ENCODE assay signal across 9 cellular contexts in the genomic region with DNA sequence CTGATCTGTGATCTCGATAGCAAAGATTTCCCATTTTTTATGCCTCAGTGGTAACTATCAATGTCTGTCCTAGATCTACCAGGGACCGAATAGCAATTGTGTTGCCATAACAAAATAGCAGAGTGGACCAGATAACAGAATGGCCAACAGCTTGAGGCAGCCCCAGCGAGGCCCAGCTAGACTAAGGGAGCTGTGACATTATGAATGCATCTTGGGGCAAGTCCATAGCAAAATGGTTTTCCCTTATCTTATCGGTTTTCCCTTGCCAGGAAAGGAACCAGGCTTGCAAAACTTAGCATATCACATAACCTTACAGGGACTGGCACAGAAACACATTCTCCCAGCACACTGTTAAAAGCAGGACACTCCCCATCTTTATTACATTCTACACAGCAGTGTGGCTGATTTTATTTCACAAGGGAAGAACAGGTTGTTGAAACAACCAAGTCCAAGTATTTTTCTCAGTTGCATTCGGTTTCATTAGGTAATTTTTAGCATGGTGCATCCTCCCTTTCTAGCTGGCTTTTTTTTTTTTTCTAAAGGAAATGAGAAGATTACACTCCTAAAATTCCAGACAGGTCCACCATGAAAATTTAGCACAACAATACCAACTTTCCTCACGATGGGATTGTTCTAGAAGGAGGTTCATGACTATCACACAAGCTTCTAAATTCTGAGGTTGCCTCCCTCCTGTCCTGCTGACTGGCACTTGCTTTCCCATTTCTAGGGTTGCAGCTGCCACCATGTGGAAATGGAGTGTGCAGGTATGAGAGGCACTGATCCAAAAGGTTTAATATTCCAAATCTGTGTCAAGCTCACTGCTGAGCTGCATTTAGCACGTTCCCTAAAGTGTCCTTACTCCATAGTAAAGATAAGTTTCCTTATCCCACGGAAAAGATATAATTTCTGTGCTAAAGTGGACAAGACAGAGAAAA.
DNase-seq lines count a peak whose midpoint lies in the region; ATAC-seq and TF ChIP-seq lines count a peak whose summit lies in the region.
"Had no signal": no experiment of that assay in that cellular context is flagged by ENCODE, and none has a peak within 500 bp of the region (broad histone marks: within the 10 kb centered on the region; RNA-seq: fewer than 3 reads in every experiment).

No MANE protein-coding gene starts in this region.

- H3K36me3 ChIP-seq in neural cell (ENCODE audit: insufficient read depth, low read length), result no peaks in the 10 kb centered on the region

- no peak overlapping the region for H2AFZ ChIP-seq in neural cell (ENCODE audit: low read depth, low read length)

- H3K9me3 ChIP-seq in neural cell (ENCODE audit: low read length), result no peaks in the 10 kb centered on the region

- no peak overlapping the region for H3K4me2 ChIP-seq in neural cell (ENCODE audit: low read length)

- H3K79me2 ChIP-seq in neural cell (replicated peaks; ENCODE audit: insufficient read depth, low read length), result no peaks in the 10 kb centered on the region

- peak; percentile 41 for TF ChIP-seq RAD21 in neural cell (conservative IDR thresholded peaks at IDR 0.05)

- no peaks in the 10 kb centered on the region for H3F3A ChIP-seq in neural cell (ENCODE audit: insufficient read depth, low read length, poor library complexity, severe bottlenecking)

- no peak for TF ChIP-seq EP300 in neural cell (conservative IDR thresholded peaks at IDR 0.05; ENCODE audit: poor library complexity, severe bottlenecking)

- no peak overlapping the region for H3K9ac ChIP-seq in neural cell (ENCODE audit: low read length)

- H3K27ac ChIP-seq in neural cell (ENCODE audit: low read length), result no peak overlapping the region

- H3K9me2 ChIP-seq in neural cell (ENCODE audit: insufficient read depth, low read length), result no peaks in the 10 kb centered on the region

- no peaks in the 10 kb centered on the region for H3K27me3 ChIP-seq in neural cell (ENCODE audit: insufficient read depth, low read depth, low read length)

- ATAC-seq in HG02610 (IDR thresholded peaks at IDR 0.05; ENCODE audit: unreplicated experiment), result peak; percentile 7

- in situ Hi-C loops in G401 (cut with HindIII; ENCODE audit: low sequenced_read_pairs), result no loop called here

- H3K4me3 ChIP-seq in GM12864 (ENCODE audit: low read depth, low read length) (peak overlapping the region; percentile 7; the same call in 1 of the 2 replicates), WI38 (ENCODE audit: low read depth, low read length) (no peak overlapping the region), neural cell (ENCODE audit: low read length) (no peak overlapping the region)

- no peaks in the 10 kb centered on the region for H4K20me1 ChIP-seq in neural cell (ENCODE audit: insufficient read depth)

- TF ChIP-seq CTCF in GM12864 (IDR thresholded peaks at IDR 0.05; ENCODE audit: low read depth, low read length, missing control alignments), result no peak
- 0 out of 2 replicates have a peak, but pooled peaks have one; percentile 4 for TF ChIP-seq CTCF in WI38 (IDR thresholded peaks at IDR 0.05; ENCODE audit: low read depth, low read length)
- no peak for TF ChIP-seq CTCF in neural cell (IDR thresholded peaks at IDR 0.05; ENCODE audit: poor library complexity, severe bottlenecking)

- DNase-seq in GM12864 (ENCODE audit: low read depth) (no peak), superior temporal gyrus (ENCODE audit: extremely low spot score) (no peak), G401 (ENCODE audit: low spot score) (no peak)
- no peak for DNase-seq in NK-92 treated with Interleukin-12 subunit alpha and Interleukin-12 subunit beta, amount 100 ng/mL, for 24 hours (lab: John Stamatoyannopoulos, UW)
- no peak for DNase-seq in activated CD8-positive, alpha-beta memory T cell treated with anti-CD3 and anti-CD28 coated beads, Interleukin-2, amount 50 U/mL, for 48 hours
- DNase-seq: activated naive CD8-positive, alpha-beta T cell treated with anti-CD3 and anti-CD28 coated beads, Interleukin-2, amount 10 ng/mL, durations not matched to agents 7 days and 5 days had no signal

TF ChIP-seq in neural cell, 6 proteins besides CTCF, POLR2A, EP300 and RAD21:
- TF ChIP-seq MXI1 (conservative IDR thresholded peaks at IDR 0.05; ENCODE audit: poor library complexity, severe bottlenecking) (no peak), TAF1 (IDR thresholded peaks at IDR 0.05; ENCODE audit: low read depth) (no peak), SMC3 (conservative IDR thresholded peaks at IDR 0.05; ENCODE audit: poor library complexity) (peak; percentile 38)
- TF ChIP-seq, protein P1, sequence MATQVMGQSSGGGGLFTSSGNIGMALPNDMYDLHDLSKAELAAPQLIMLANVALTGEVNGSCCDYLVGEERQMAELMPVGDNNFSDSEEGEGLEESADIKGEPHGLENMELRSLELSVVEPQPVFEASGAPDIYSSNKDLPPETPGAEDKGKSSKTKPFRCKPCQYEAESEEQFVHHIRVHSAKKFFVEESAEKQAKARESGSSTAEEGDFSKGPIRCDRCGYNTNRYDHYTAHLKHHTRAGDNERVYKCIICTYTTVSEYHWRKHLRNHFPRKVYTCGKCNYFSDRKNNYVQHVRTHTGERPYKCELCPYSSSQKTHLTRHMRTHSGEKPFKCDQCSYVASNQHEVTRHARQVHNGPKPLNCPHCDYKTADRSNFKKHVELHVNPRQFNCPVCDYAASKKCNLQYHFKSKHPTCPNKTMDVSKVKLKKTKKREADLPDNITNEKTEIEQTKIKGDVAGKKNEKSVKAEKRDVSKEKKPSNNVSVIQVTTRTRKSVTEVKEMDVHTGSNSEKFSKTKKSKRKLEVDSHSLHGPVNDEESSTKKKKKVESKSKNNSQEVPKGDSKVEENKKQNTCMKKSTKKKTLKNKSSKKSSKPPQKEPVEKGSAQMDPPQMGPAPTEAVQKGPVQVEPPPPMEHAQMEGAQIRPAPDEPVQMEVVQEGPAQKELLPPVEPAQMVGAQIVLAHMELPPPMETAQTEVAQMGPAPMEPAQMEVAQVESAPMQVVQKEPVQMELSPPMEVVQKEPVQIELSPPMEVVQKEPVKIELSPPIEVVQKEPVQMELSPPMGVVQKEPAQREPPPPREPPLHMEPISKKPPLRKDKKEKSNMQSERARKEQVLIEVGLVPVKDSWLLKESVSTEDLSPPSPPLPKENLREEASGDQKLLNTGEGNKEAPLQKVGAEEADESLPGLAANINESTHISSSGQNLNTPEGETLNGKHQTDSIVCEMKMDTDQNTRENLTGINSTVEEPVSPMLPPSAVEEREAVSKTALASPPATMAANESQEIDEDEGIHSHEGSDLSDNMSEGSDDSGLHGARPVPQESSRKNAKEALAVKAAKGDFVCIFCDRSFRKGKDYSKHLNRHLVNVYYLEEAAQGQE (IDR thresholded peaks at IDR 0.05; ENCODE audit: borderline replicate concordance), result no peak
